ENCODE assay signal across 1 cellular context in the genomic region with DNA sequence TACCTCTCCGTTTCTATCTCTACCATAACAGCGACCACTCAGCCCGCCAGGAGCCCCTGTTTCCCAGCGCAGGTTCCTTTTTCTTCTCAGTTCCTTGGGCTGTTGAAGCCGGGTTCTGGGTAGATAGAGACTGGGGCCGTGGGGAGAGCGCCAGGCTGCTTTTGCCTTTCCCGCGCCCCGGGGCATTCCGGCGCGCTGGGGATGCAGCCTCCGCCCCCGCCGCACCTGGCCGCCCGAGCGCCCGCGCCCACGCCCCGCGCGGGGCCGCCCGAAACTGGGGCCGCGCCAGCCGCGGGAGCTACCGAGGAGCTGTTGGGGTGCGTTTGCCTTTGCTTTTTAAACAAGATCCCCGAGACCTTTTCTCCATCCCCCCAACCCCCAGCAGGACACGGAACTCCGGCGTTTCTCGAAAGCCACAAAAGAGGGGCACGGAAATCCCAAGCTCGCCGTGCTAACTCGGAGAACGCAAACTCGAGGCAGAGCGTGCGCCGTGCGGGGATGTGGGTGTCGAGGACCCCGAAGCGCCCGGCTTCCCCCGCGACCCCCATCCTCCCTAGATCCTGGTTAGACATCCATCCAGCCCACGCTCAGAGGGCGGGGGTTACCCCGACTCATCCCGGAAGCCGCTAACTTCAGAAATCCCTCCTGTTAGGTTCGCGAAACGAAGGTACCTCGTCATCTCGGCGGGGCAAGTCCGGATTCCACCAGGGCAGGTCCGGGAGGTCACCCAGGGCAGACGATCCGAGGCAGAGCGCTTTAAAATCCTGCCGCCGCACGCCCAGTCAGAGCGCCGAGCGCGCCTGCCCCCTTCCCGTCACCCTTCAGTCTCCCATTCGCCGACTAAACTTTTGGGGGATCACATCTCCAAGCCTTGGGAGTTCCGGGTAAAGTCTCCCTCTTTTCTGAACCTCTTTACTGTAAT.
TF ChIP-seq lines count a peak whose summit lies in the region.

No MANE protein-coding gene starts in this region.

TF ChIP-seq in H1, 55 proteins besides CTCF, POLR2A, EP300 and RAD21:
- TF ChIP-seq RNF2 (IDR thresholded peaks at IDR 0.05; ENCODE audit: borderline replicate concordance, low read depth, low read length, missing control alignments, poor library complexity, severe bottlenecking) = peak; percentile 52
- peak; percentile 42 for TF ChIP-seq KDM4A (IDR thresholded peaks at IDR 0.05; ENCODE audit: low read depth, low read length, severe bottlenecking)
- TF ChIP-seq RFX5 (IDR thresholded peaks at IDR 0.05; ENCODE audit: borderline replicate concordance, low read depth, low read length) = no peak
- TF ChIP-seq MAX (IDR thresholded peaks at IDR 0.05) = 0 out of 2 replicates have a peak, but pooled peaks have one; percentile 17
- TF ChIP-seq, protein P1, sequence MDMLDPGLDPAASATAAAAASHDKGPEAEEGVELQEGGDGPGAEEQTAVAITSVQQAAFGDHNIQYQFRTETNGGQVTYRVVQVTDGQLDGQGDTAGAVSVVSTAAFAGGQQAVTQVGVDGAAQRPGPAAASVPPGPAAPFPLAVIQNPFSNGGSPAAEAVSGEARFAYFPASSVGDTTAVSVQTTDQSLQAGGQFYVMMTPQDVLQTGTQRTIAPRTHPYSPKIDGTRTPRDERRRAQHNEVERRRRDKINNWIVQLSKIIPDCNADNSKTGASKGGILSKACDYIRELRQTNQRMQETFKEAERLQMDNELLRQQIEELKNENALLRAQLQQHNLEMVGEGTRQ (IDR thresholded peaks at IDR 0.05; ENCODE audit: low read length) = no peak
- no peak for TF ChIP-seq CHD2 (IDR thresholded peaks at IDR 0.05; ENCODE audit: low read length)
- TF ChIP-seq E2F6 (IDR thresholded peaks at IDR 0.05) = no peak
- 0 out of 2 replicates have a peak, but pooled peaks have one; percentile 9 for TF ChIP-seq TAF1 (IDR thresholded peaks at IDR 0.05; ENCODE audit: low read depth, low read length)
- no peak for TF ChIP-seq KDM5A (IDR thresholded peaks at IDR 0.05; ENCODE audit: low read length)
- no peak for TF ChIP-seq SRF (IDR thresholded peaks at IDR 0.05; ENCODE audit: low read depth, low read length)
- TF ChIP-seq BCL11A (IDR thresholded peaks at IDR 0.05; ENCODE audit: low read depth in 2 of 2, low read length in 2 of 2) = no peak
- TF ChIP-seq SUZ12 (IDR thresholded peaks at IDR 0.05; ENCODE audit: low read length) = peak; percentile 84
- TF ChIP-seq SP2 (IDR thresholded peaks at IDR 0.05; ENCODE audit: low read length) = no peak
- peak; percentile 74 for TF ChIP-seq EZH2 (IDR thresholded peaks at IDR 0.05; ENCODE audit: low read depth, low read length, severe bottlenecking)
- peak; percentile 17 for TF ChIP-seq CTBP2 (IDR thresholded peaks at IDR 0.05; ENCODE audit: borderline replicate concordance, insufficient read depth, insufficient read length, low read length)
- TF ChIP-seq TEAD4 (IDR thresholded peaks at IDR 0.05; ENCODE audit: low read depth, low read length) = no peak
